ENCODE assay signal across 15 cellular contexts in genomic region chr4:24416293-24416692, GRCh38.
DNase-seq lines count a peak whose midpoint lies in the region; ATAC-seq, FAIRE-seq and TF ChIP-seq lines count a peak whose summit lies in the region.
"Had no signal": no experiment of that assay in that cellular context is flagged by ENCODE, and none has a peak within 500 bp of the region (broad histone marks: within the 10 kb centered on the region; RNA-seq: fewer than 3 reads in every experiment).

No MANE protein-coding gene starts in this region.

- peaks cover 2% of the 10 kb centered on the region for H3K27me3 Mint-ChIP-seq in neural progenitor cell (ENCODE audit: insufficient read depth, low read depth)

- no peaks in the 10 kb centered on the region for H3K36me3 ChIP-seq in liver (ENCODE audit: control insufficient read depth in 4 of 4, insufficient read depth in 3 of 4, low read depth in 1 of 4, low read length in 3 of 4)
- no peaks in the 10 kb centered on the region for H3K36me3 ChIP-seq in HepG2 (replicated peaks in 1 of 2; ENCODE audit: control insufficient read depth in 1 of 2, insufficient read depth in 2 of 2, low read length in 2 of 2)
- no peaks in the 10 kb centered on the region for H3K36me3 ChIP-seq in neural progenitor cell
- H3K36me3 ChIP-seq: BLaER1 had no signal

- peaks cover 27% of the 10 kb centered on the region for H3K4me1 Mint-ChIP-seq in neural progenitor cell

- H4K20me1 ChIP-seq in HepG2 (ENCODE audit: insufficient read depth, low read length) = no peaks in the 10 kb centered on the region
- no peaks in the 10 kb centered on the region for H4K20me1 ChIP-seq in neural progenitor cell (ENCODE audit: low read depth)
- H4K20me1 ChIP-seq: BLaER1 had no signal

- POLR2A ChIA-PET in HepG2 (lab: Yijun Ruan, JAX) = no interaction called here

- TF ChIP-seq EP300 in HepG2 (IDR thresholded peaks at IDR 0.05; ENCODE audit: low read depth in 2 of 2, low read length in 2 of 2) (no peak), HepG2 (CRISPR knock-in tag; IDR thresholded peaks at IDR 0.05; ENCODE audit: borderline replicate concordance) (no peak)

- H3K79me2 ChIP-seq in HepG2 (ENCODE audit: insufficient read depth, low read length) (no peaks in the 10 kb centered on the region), neural progenitor cell (ENCODE audit: low read depth) (no peaks in the 10 kb centered on the region)

- DNase-seq in NCI-H82 (lab: John Stamatoyannopoulos, UW) (peak; percentile 45), NCI-H82 treated with DMSO at 0.1 percent for 48 hours (lab: John Stamatoyannopoulos, UW; ENCODE audit: unreplicated experiment) (no peak), HepG2 (ENCODE audit: low spot score) (no peak), neural progenitor cell (ENCODE audit: low spot score) (no peak), GM03348 (ENCODE audit: low spot score) (no peak), HCEC 1CT (no peak), HPDE6-E6E7 (ENCODE audit: extremely low spot score) (no peak)
- DNase-seq: AML-193; Caco-2; CD8-positive, alpha-beta memory T cell; GF-D8 had no signal

- H3K4me1 ChIP-seq in liver (ENCODE audit: control insufficient read depth in 4 of 4, insufficient read depth in 4 of 4, low read length in 3 of 4) (peaks cover 0 to 5% (median 1%) of the 10 kb centered on the region in 4 donors), HepG2 (ENCODE audit: insufficient read depth, low read length) (no peaks in the 10 kb centered on the region), neural progenitor cell (peaks cover 28% of the 10 kb centered on the region)
- H3K4me1 ChIP-seq: BLaER1, Caco-2 had no signal

- TF ChIP-seq CTCF in liver (IDR thresholded peaks at IDR 0.05; ENCODE audit: low read depth, low read length, missing input control) = no peak
- no peak for TF ChIP-seq CTCF in HepG2 (CRISPR knock-in tag; IDR thresholded peaks at IDR 0.05)
- TF ChIP-seq CTCF in neural progenitor cell (IDR thresholded peaks at IDR 0.05) = no peak

- H3K27ac ChIP-seq in liver (ENCODE audit: low read depth in 1 of 2, low read length in 2 of 2) (no peak overlapping the region), HepG2 (ENCODE audit: extremely low read length, insufficient read depth, low read length) (no peak overlapping the region), neural progenitor cell (no peak overlapping the region)
- H3K27ac ChIP-seq: 22Rv1, BLaER1 had no signal

- no peaks in the 10 kb centered on the region for H3K36me3 Mint-ChIP-seq in neural progenitor cell
- H3K36me3 Mint-ChIP-seq: CD8-positive, alpha-beta memory T cell had no signal

- WGBS in liver = 81% methylated on average over 5 of the region's 5 CpGs
- 33% methylated on average over 5 of the region's 5 CpGs for WGBS in HepG2 (ENCODE audit: low lambda C conversion rate)

- H3K9ac ChIP-seq in liver (ENCODE audit: low read depth in 1 of 2, low read length in 2 of 2) (no peak overlapping the region), HepG2 (ENCODE audit: insufficient read depth, low read depth, low read length) (no peak overlapping the region), neural progenitor cell (no peak overlapping the region)
- H3K9ac ChIP-seq: BLaER1 had no signal

- in situ Hi-C loops in HepG2 (cut with HindIII; ENCODE audit: extremely low pct_ligation_motif_present, low pct_unique_long_range_greater_than_20kb) = loop anchor here (25.0 kb wide), 1 partner anchor 729 kb away; no protein-coding TSS in a partner anchor

- CTCF ChIA-PET in HepG2 (lab: Yijun Ruan, JAX; ENCODE audit: low intra/inter-chr PET ratio, low total read pairs) = no interaction called here

- no peak overlapping the region for H3K4me3 Mint-ChIP-seq in neural progenitor cell
- H3K4me3 Mint-ChIP-seq: CD8-positive, alpha-beta memory T cell had no signal

- no peak for TF ChIP-seq POLR2A in HepG2 (IDR thresholded peaks at IDR 0.05; ENCODE audit: insufficient read depth in 1 of 2, low read depth in 2 of 2, low read length in 2 of 2)

- intact Hi-C loops in HepG2 (cut with micrococcal nuclease; ENCODE audit: unreplicated experiment) = loop anchor here (5.0 to 10.0 kb wide), 2 partner anchors 639 to 1281 kb away; no protein-coding TSS in a partner anchor

- H3K4me3 ChIP-seq in liver (ENCODE audit: low read depth in 1 of 3, low read length in 3 of 3) (no peak overlapping the region), HepG2 (replicated peaks in 1 of 3; ENCODE audit: insufficient read depth in 1 of 3, low read depth in 2 of 3, low read length in 3 of 3) (no peak overlapping the region), neural progenitor cell (no peak overlapping the region)
- H3K4me3 ChIP-seq: BLaER1 had no signal

- ATAC-seq in HepG2 = no peak

- FAIRE-seq in HepG2 (lab: Jason Lieb, UNC) = no peak
- FAIRE-seq: H54 had no signal

- H3K27me3 ChIP-seq in liver (ENCODE audit: control insufficient read depth in 4 of 4, insufficient read depth in 4 of 4, low read length in 3 of 4) = no peaks in the 10 kb centered on the region
- H3K27me3 ChIP-seq in HepG2 (ENCODE audit: control insufficient read depth in 1 of 2, insufficient read depth in 2 of 2, low read length in 2 of 2) = 0 out of 5 replicates have a peak, but pooled peaks cover 0 to 4% of the 10 kb centered on the region in 2 experiments
- H3K27me3 ChIP-seq in neural progenitor cell = peaks cover 6% of the 10 kb centered on the region
- H3K27me3 ChIP-seq: BLaER1 had no signal

- BruUV-seq in HepG2 (replicated peaks; lab: Mats Ljungman, UMichigan) = no TSS peak

- H2AFZ ChIP-seq in HepG2 (ENCODE audit: low read length) (no peak overlapping the region), neural progenitor cell (replicated peaks) (no peak overlapping the region)

- H3K4me2 ChIP-seq in HepG2 (ENCODE audit: low read depth, low read length) (no peak overlapping the region), neural progenitor cell (no peak overlapping the region)
- H3K4me2 ChIP-seq: BLaER1 had no signal

- peak overlapping the region; percentile 8 for H3K27ac Mint-ChIP-seq in neural progenitor cell
- H3K27ac Mint-ChIP-seq: CD8-positive, alpha-beta memory T cell had no signal

- peaks cover 27% of the 10 kb centered on the region for H3F3A ChIP-seq in neural progenitor cell (ENCODE audit: low read depth)

- H3K9me3 Mint-ChIP-seq in neural progenitor cell = no peaks in the 10 kb centered on the region
- H3K9me3 Mint-ChIP-seq: CD8-positive, alpha-beta memory T cell had no signal

- H3K9me3 ChIP-seq in liver (ENCODE audit: control insufficient read depth in 4 of 4, low read length in 3 of 4) (no peaks in the 10 kb centered on the region), HepG2 (ENCODE audit: low read length) (no peaks in the 10 kb centered on the region), neural progenitor cell (ENCODE audit: low read depth) (no peaks in the 10 kb centered on the region)
- H3K9me3 ChIP-seq: BLaER1, Caco-2 had no signal

- TF ChIP-seq RAD21 in liver (IDR thresholded peaks at IDR 0.05) (no peak), HepG2 (CRISPR knock-in tag; IDR thresholded peaks at IDR 0.05) (no peak)

TF ChIP-seq in liver, 16 proteins besides CTCF, POLR2A, EP300 and RAD21:
- TF ChIP-seq HNF4A (conservative IDR thresholded peaks at IDR 0.05) (peak; percentile 32 to 38), SP1 (IDR thresholded peaks at IDR 0.05) (peak; percentile 18), HNF4G (IDR thresholded peaks at IDR 0.05) (no peak), RXRA (IDR thresholded peaks at IDR 0.05) (peak; percentile 28 to 30)

TF ChIP-seq in HepG2, 621 proteins besides CTCF, POLR2A, EP300 and RAD21:
- TF ChIP-seq, protein P1, sequence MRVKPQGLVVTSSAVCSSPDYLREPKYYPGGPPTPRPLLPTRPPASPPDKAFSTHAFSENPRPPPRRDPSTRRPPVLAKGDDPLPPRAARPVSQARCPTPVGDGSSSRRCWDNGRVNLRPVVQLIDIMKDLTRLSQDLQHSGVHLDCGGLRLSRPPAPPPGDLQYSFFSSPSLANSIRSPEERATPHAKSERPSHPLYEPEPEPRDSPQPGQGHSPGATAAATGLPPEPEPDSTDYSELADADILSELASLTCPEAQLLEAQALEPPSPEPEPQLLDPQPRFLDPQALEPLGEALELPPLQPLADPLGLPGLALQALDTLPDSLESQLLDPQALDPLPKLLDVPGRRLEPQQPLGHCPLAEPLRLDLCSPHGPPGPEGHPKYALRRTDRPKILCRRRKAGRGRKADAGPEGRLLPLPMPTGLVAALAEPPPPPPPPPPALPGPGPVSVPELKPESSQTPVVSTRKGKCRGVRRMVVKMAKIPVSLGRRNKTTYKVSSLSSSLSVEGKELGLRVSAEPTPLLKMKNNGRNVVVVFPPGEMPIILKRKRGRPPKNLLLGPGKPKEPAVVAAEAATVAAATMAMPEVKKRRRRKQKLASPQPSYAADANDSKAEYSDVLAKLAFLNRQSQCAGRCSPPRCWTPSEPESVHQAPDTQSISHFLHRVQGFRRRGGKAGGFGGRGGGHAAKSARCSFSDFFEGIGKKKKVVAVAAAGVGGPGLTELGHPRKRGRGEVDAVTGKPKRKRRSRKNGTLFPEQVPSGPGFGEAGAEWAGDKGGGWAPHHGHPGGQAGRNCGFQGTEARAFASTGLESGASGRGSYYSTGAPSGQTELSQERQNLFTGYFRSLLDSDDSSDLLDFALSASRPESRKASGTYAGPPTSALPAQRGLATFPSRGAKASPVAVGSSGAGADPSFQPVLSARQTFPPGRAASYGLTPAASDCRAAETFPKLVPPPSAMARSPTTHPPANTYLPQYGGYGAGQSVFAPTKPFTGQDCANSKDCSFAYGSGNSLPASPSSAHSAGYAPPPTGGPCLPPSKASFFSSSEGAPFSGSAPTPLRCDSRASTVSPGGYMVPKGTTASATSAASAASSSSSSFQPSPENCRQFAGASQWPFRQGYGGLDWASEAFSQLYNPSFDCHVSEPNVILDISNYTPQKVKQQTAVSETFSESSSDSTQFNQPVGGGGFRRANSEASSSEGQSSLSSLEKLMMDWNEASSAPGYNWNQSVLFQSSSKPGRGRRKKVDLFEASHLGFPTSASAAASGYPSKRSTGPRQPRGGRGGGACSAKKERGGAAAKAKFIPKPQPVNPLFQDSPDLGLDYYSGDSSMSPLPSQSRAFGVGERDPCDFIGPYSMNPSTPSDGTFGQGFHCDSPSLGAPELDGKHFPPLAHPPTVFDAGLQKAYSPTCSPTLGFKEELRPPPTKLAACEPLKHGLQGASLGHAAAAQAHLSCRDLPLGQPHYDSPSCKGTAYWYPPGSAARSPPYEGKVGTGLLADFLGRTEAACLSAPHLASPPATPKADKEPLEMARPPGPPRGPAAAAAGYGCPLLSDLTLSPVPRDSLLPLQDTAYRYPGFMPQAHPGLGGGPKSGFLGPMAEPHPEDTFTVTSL (CRISPR knock-in tag; IDR thresholded peaks at IDR 0.05; ENCODE audit: borderline replicate concordance) = no peak
- TF ChIP-seq ZC3H13 (CRISPR knock-in tag; IDR thresholded peaks at IDR 0.05) (no peak), ZNF383 (CRISPR knock-in tag; IDR thresholded peaks at IDR 0.05; ENCODE audit: borderline replicate concordance) (no peak), ZNF335 (CRISPR knock-in tag; IDR thresholded peaks at IDR 0.05) (no peak)
